ENCODE assay signal across 14 cellular contexts in the genomic region with DNA sequence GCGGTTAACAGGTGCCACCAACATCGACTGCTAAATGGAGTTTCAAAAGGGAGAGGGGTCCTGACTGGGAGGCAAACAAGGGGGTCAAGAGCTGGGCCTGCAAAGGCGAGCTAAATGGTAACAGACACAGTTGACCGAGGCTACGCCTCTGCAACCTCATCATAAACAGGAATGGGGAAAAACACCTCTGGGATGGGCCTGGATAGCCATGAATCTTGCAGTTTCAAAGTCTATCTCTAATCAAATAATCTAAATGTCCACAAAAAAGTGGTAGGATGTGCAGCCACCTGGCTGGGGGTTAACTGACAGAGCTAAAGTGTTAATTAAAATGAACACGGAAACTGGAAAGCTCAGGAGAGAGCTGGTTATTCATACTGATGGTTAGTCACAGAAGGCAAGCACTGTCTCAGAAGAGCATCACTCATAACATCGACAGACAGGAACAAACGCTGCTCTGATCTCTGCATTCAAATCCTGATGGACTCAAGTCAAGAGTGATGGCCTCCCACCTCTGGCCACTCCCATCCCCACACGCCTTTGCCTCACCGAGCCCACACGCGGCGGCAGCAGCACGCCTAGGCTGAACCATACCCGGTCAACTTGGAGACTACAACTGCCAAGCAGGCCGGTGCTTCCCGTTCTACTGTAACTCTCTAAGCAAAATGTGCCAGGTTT. TPM values are rescaled to one million over a fixed set of nuclear protein-coding genes. Genes with fewer than 3 reads are reported as not detected.
DNase-seq lines count a peak whose midpoint lies in the region; ATAC-seq and TF ChIP-seq lines count a peak whose summit lies in the region.
"Had no signal": no experiment of that assay in that cellular context is flagged by ENCODE, and none has a peak within 500 bp of the region (broad histone marks: within the 10 kb centered on the region; RNA-seq: fewer than 3 reads in every experiment).

No MANE protein-coding gene starts in this region.

- no peak overlapping the region for H2AFZ ChIP-seq in mesenchymal stem cell (ENCODE audit: low read depth, low read length)

- H3K36me3 ChIP-seq in cardiac muscle cell (no peaks in the 10 kb centered on the region), mesenchymal stem cell (ENCODE audit: control insufficient read depth in 1 of 2, insufficient read depth in 2 of 2, low read depth in 1 of 2, low read length in 2 of 2) (peaks cover 2 to 10% of the 10 kb centered on the region in 2 experiments), testis (ENCODE audit: low read depth, missing control alignments) (no peaks in the 10 kb centered on the region), prostate gland (no peaks in the 10 kb centered on the region)
- H3K36me3 ChIP-seq: BE2C had no signal

- TF ChIP-seq CTCF in cardiac muscle cell (IDR thresholded peaks at IDR 0.05; ENCODE audit: low read depth, low read length): no peak
- no peak for TF ChIP-seq CTCF in testis (IDR thresholded peaks at IDR 0.05)
- no peak for TF ChIP-seq CTCF in mesothelial cell of epicardium (IDR thresholded peaks at IDR 0.05; ENCODE audit: unreplicated experiment)
- no peak for TF ChIP-seq CTCF in prostate gland (IDR thresholded peaks at IDR 0.05)

- H3K9me3 ChIP-seq in cardiac muscle cell (ENCODE audit: low read depth) (no peaks in the 10 kb centered on the region), mesenchymal stem cell (ENCODE audit: control insufficient read depth, low read length) (no peaks in the 10 kb centered on the region), testis (no peaks in the 10 kb centered on the region), prostate gland (no peaks in the 10 kb centered on the region)
- H3K9me3 ChIP-seq: BE2C had no signal

- 88% methylated on average over 17 of the region's 17 CpGs for WGBS in mesenchymal stem cell
- WGBS in testis, 2 donors: 70 to 78% methylated on average over 17 of the region's 17 CpGs
- WGBS in prostate gland: 81% methylated on average over 17 of the region's 17 CpGs

- DNase-seq in cardiac muscle cell (ENCODE audit: low read depth in 1 of 2, low spot score in 1 of 2): no peak
- DNase-seq in left ventricle myocardium superior: no peak
- no peak for DNase-seq in activated naive CD8-positive, alpha-beta T cell treated with anti-CD3 and anti-CD28 coated beads, Interleukin-2, amount 50 U/mL, for 24 hours
- DNase-seq in mesenchymal stem cell: no peak
- DNase-seq in testis: peak; percentile 36
- DNase-seq in stimulated activated CD4-positive, alpha-beta T cell treated with anti-CD3 and anti-CD28 coated beads, Interleukin-4, amount 100 ng/mL, for 4 hours: no peak
- DNase-seq in mesothelial cell of epicardium (ENCODE audit: low spot score in 2 of 2, unreplicated experiment in 2 of 2): no peak
- DNase-seq in prostate gland (ENCODE audit: low spot score): no peak
- DNase-seq: activated CD4-positive, alpha-beta T cell treated with anti-CD3 and anti-CD28 coated beads, Interleukin-2, amount 50 U/mL, for 48 hours; BE2C; Kasumi-1; NCI-H2081; NK-92 treated with Interleukin-12 subunit alpha and Interleukin-12 subunit beta, amount 100 ng/mL, for 24 hours had no signal

- H3K9me3 Mint-ChIP-seq in activated naive CD8-positive, alpha-beta T cell treated with anti-CD3 and anti-CD28 coated beads, Interleukin-2, amount 50 U/mL, for 24 hours: no peaks in the 10 kb centered on the region
- no peaks in the 10 kb centered on the region for H3K9me3 Mint-ChIP-seq in mesothelial cell of epicardium

- no peak overlapping the region for H2BK12ac ChIP-seq in mesenchymal stem cell (ENCODE audit: low read length in 2 of 2)

- H3K9ac ChIP-seq in mesenchymal stem cell (ENCODE audit: low read length): peak overlapping the region; percentile 18

- H2BK5ac ChIP-seq in mesenchymal stem cell (ENCODE audit: low read depth, low read length, poor library complexity, severe bottlenecking): no peak overlapping the region

- no peaks in the 10 kb centered on the region for H3K27me3 ChIP-seq in cardiac muscle cell
- no peaks in the 10 kb centered on the region for H3K27me3 ChIP-seq in mesenchymal stem cell (ENCODE audit: control insufficient read depth in 1 of 2, insufficient read depth in 1 of 2, low read length in 2 of 2)
- no peaks in the 10 kb centered on the region for H3K27me3 ChIP-seq in testis
- H3K27me3 ChIP-seq in prostate gland (replicated peaks; ENCODE audit: insufficient read depth): no peaks in the 10 kb centered on the region
- H3K27me3 ChIP-seq: BE2C, dorsolateral prefrontal cortex had no signal

- TF ChIP-seq POLR2A in testis (IDR thresholded peaks at IDR 0.05) (no peak), prostate gland (IDR thresholded peaks at IDR 0.05) (no peak)

- intact Hi-C loops in left ventricle myocardium superior (cut with micrococcal nuclease): no loop called here
- intact Hi-C loops in testis (cut with DNase I; ENCODE audit: low total_unique reads): no loop called here
- intact Hi-C loops in prostate gland (cut with DNase I): no loop called here

- no peak overlapping the region for H3K4me3 Mint-ChIP-seq in activated naive CD8-positive, alpha-beta T cell treated with anti-CD3 and anti-CD28 coated beads, Interleukin-2, amount 50 U/mL, for 24 hours
- no peak overlapping the region for H3K4me3 Mint-ChIP-seq in mesothelial cell of epicardium

- H2BK120ac ChIP-seq in mesenchymal stem cell (ENCODE audit: low read depth, low read length): no peak overlapping the region

- peak overlapping the region in 1 of 2 experiments; percentile 53 for H3K14ac ChIP-seq in mesenchymal stem cell (ENCODE audit: low read length in 2 of 2)

- H4K91ac ChIP-seq in mesenchymal stem cell (ENCODE audit: low read length): peak overlapping the region; percentile 53

- no peak overlapping the region for H3K23ac ChIP-seq in mesenchymal stem cell (ENCODE audit: low read length in 2 of 2)

- H3K4me1 ChIP-seq in cardiac muscle cell (ENCODE audit: low read depth) (peaks cover 37% of the 10 kb centered on the region), mesenchymal stem cell (ENCODE audit: control insufficient read depth, insufficient read depth, low read depth, low read length) (peaks cover 32% of the 10 kb centered on the region), testis (peaks cover 45% of the 10 kb centered on the region), prostate gland (replicated peaks) (peaks cover 14% of the 10 kb centered on the region)

- ATAC-seq in left ventricle myocardium superior: no peak
- ATAC-seq in activated naive CD8-positive, alpha-beta T cell treated with anti-CD3 and anti-CD28 coated beads, Interleukin-2, amount 50 U/mL, for 24 hours: peak; percentile 56

- H3K4me1 Mint-ChIP-seq in activated naive CD8-positive, alpha-beta T cell treated with anti-CD3 and anti-CD28 coated beads, Interleukin-2, amount 50 U/mL, for 24 hours: peaks cover 78% of the 10 kb centered on the region
- peaks cover 74% of the 10 kb centered on the region for H3K4me1 Mint-ChIP-seq in mesothelial cell of epicardium

- H3K18ac ChIP-seq in mesenchymal stem cell (ENCODE audit: low read depth in 1 of 2, low read length in 2 of 2): peak overlapping the region in 1 of 2 experiments; percentile 35

- no peak overlapping the region for H2BK15ac ChIP-seq in mesenchymal stem cell (ENCODE audit: low read depth, poor library complexity, severe bottlenecking)

- H3K36me3 Mint-ChIP-seq in activated naive CD8-positive, alpha-beta T cell treated with anti-CD3 and anti-CD28 coated beads, Interleukin-2, amount 50 U/mL, for 24 hours (ENCODE audit: low read depth): no peaks in the 10 kb centered on the region
- no peaks in the 10 kb centered on the region for H3K36me3 Mint-ChIP-seq in mesothelial cell of epicardium

- H3K27me3 Mint-ChIP-seq in activated naive CD8-positive, alpha-beta T cell treated with anti-CD3 and anti-CD28 coated beads, Interleukin-2, amount 50 U/mL, for 24 hours: no peaks in the 10 kb centered on the region
- H3K27me3 Mint-ChIP-seq in mesothelial cell of epicardium (ENCODE audit: low read depth): no peaks in the 10 kb centered on the region

- H3K4me3 ChIP-seq in cardiac muscle cell (no peak overlapping the region), mesenchymal stem cell (ENCODE audit: insufficient read depth in 1 of 2, low read depth in 1 of 2, low read length in 2 of 2) (peak overlapping the region in 1 of 2 experiments; percentile 12), testis (no peak overlapping the region), prostate gland (no peak overlapping the region)

- H3K27ac ChIP-seq in cardiac muscle cell (peak overlapping the region; percentile 46), mesenchymal stem cell (ENCODE audit: low read length, poor library complexity, severe bottlenecking) (no peak overlapping the region), testis (no peak overlapping the region), prostate gland (no peak overlapping the region)

- H3K4ac ChIP-seq in mesenchymal stem cell (ENCODE audit: low read depth in 1 of 2, low read length in 2 of 2): no peak overlapping the region

- no peak overlapping the region for H3K4me2 ChIP-seq in mesenchymal stem cell (ENCODE audit: low read length, poor library complexity, severe bottlenecking)

- H3K27ac Mint-ChIP-seq in activated naive CD8-positive, alpha-beta T cell treated with anti-CD3 and anti-CD28 coated beads, Interleukin-2, amount 50 U/mL, for 24 hours: no peak overlapping the region
- no peak overlapping the region for H3K27ac Mint-ChIP-seq in mesothelial cell of epicardium

- peaks cover 11% of the 10 kb centered on the region for H3K79me1 ChIP-seq in mesenchymal stem cell (replicated peaks; ENCODE audit: low read length, poor library complexity, severe bottlenecking)

- H4K8ac ChIP-seq in mesenchymal stem cell (ENCODE audit: low read length): no peak overlapping the region

- H2AK5ac ChIP-seq in mesenchymal stem cell (ENCODE audit: low read length, severe bottlenecking): no peak overlapping the region

RNA-seq across cellular contexts. Expression of a gene that starts 56.3 kb away (rescaled TPM):
- total RNA-seq in cardiac muscle cell: 19.7 and 33.8 TPM in 2 replicates
- 24.4 and 27.3 TPM in 2 replicates for polyA plus RNA-seq in cardiac muscle cell
- total RNA-seq in left ventricle myocardium superior: 40.6 TPM
- 20.5 TPM for polyA plus RNA-seq in mesenchymal stem cell (2013, experiment 1 of 2)
- 20.1 TPM for polyA plus RNA-seq in mesenchymal stem cell (2013, experiment 2 of 2)
- total RNA-seq in testis: 100 to 1,000 TPM; 141 to 185 TPM
- 86.0 TPM for polyA plus RNA-seq in testis (ENCODE audit: insufficient read depth, low read depth, low replicate concordance)
- total RNA-seq in mesothelial cell of epicardium: 141 to 151 TPM (median 148 TPM) in 3 replicates
- total RNA-seq in prostate gland: 100 to 1,000 TPM in 1 of 2 donors, 10 to 100 TPM in 1; 82.2 to 143 TPM
